Comparison of ENCODE assay signal across 23 cellular contexts in genomic region chr7:95736635-95737034, GRCh38. TPM values are rescaled to one million over a fixed set of nuclear protein-coding genes. Genes with fewer than 3 reads are reported as not detected.
DNase-seq lines count a peak whose midpoint lies in the region; ATAC-seq and TF ChIP-seq lines count a peak whose summit lies in the region.
"Had no signal": no experiment of that assay in that cellular context is flagged by ENCODE, and none has a peak within 500 bp of the region (broad histone marks: within the 10 kb centered on the region; RNA-seq: fewer than 3 reads in every experiment).

No MANE protein-coding gene starts in this region.

- H2BK5ac ChIP-seq in neuronal stem cell (ENCODE audit: low read length): no peak overlapping the region

- no peak overlapping the region for H3K4ac ChIP-seq in neuronal stem cell (ENCODE audit: low read length)

- no peak overlapping the region for H4K8ac ChIP-seq in neuronal stem cell (ENCODE audit: low read depth, low read length)

- H3K9me3 ChIP-seq in heart right ventricle (no peaks in the 10 kb centered on the region), neuronal stem cell (replicated peaks in 1 of 2; ENCODE audit: control insufficient read depth in 2 of 2, insufficient read depth in 1 of 2, low read depth in 1 of 2, low read length in 2 of 2) (no peaks in the 10 kb centered on the region)
- H3K9me3 ChIP-seq: A549; BE2C; BLaER1 treated with 17β-estradiol and CSF1 and Interleukin-3, amounts not matched to agents 10 nM and 100 nM; HAP-1 had no signal

- H3K23ac ChIP-seq in neuronal stem cell (ENCODE audit: low read depth, low read length, poor library complexity): no peak overlapping the region

- H3K27me3 ChIP-seq in heart right ventricle: peaks cover 0 to 14% (median 0%) of the 10 kb centered on the region in 7 donors
- peaks cover 0 to 9% (median 0%) of the 10 kb centered on the region in 3 experiments for H3K27me3 ChIP-seq in neuronal stem cell (ENCODE audit: control insufficient read depth in 3 of 3, insufficient read depth in 3 of 3, low read depth in 1 of 3, low read length in 3 of 3)
- H3K27me3 ChIP-seq: BE2C; BLaER1 treated with 17β-estradiol and CSF1 and Interleukin-3, amounts not matched to agents 10 nM and 100 nM had no signal

- no peak overlapping the region for H3K18ac ChIP-seq in neuronal stem cell (ENCODE audit: low read length)

- no peak overlapping the region for H3K9ac ChIP-seq in neuronal stem cell (ENCODE audit: low read depth, low read length, poor library complexity)
- H3K9ac ChIP-seq: BLaER1 treated with 17β-estradiol and CSF1 and Interleukin-3, amounts not matched to agents 10 nM and 100 nM had no signal

- no peak overlapping the region for H2AFZ ChIP-seq in neuronal stem cell (ENCODE audit: low read length)

- H3K4me3 ChIP-seq in heart right ventricle (no peak overlapping the region), neuronal stem cell (ENCODE audit: low read length in 2 of 2) (no peak overlapping the region)
- H3K4me3 ChIP-seq: A549; BLaER1 treated with 17β-estradiol and CSF1 and Interleukin-3, amounts not matched to agents 10 nM and 100 nM; HAP-1 had no signal

- no peak overlapping the region for H2AK5ac ChIP-seq in neuronal stem cell (ENCODE audit: low read depth, low read length)

- WGBS in heart right ventricle, 2 donors: 36 to 42% methylated on average over 3 of the region's 3 CpGs
- no CpG with 5 or more reads among the region's 3 CpGs for WGBS in neuronal stem cell (ENCODE audit: extremely low coverage in 2 of 2, insufficient read length in 2 of 2, insufficient replicate concordance in 1 of 2), 2 donors

- no peaks in the 10 kb centered on the region for H3K79me1 ChIP-seq in neuronal stem cell (ENCODE audit: low read depth, low read length)

- no peaks in the 10 kb centered on the region for H3K36me3 ChIP-seq in heart right ventricle
- H3K36me3 ChIP-seq in neuronal stem cell (replicated peaks in 1 of 2; ENCODE audit: control insufficient read depth in 2 of 2, insufficient read depth in 2 of 2, low read length in 2 of 2): no peaks in the 10 kb centered on the region
- H3K36me3 ChIP-seq: BE2C; BLaER1 treated with 17β-estradiol and CSF1 and Interleukin-3, amounts not matched to agents 10 nM and 100 nM; HAP-1 had no signal

- H3K27ac ChIP-seq in heart right ventricle (no peak overlapping the region), neuronal stem cell (replicated peaks; ENCODE audit: low read length) (no peak overlapping the region)
- H3K27ac ChIP-seq: A549; BLaER1 treated with 17β-estradiol and CSF1 and Interleukin-3, amounts not matched to agents 10 nM and 100 nM had no signal

- no peak overlapping the region for H3K4me2 ChIP-seq in neuronal stem cell (ENCODE audit: insufficient read depth, low read length, poor library complexity, severe bottlenecking)
- H3K4me2 ChIP-seq: A549; BLaER1 treated with 17β-estradiol and CSF1 and Interleukin-3, amounts not matched to agents 10 nM and 100 nM had no signal

- no peak overlapping the region for H2BK15ac ChIP-seq in neuronal stem cell (ENCODE audit: low read length)

- peak; percentile 86 for ATAC-seq in Right ventricle myocardium inferior
- peak; percentile 20 to 91 (median 70) for ATAC-seq in heart right ventricle
- ATAC-seq in left ventricle myocardium superior: peak; percentile 93
- no peak for ATAC-seq in GM19467 (IDR thresholded peaks at IDR 0.05; ENCODE audit: unreplicated experiment)

- H2BK12ac ChIP-seq in neuronal stem cell (ENCODE audit: low read length): no peak overlapping the region

- peak overlapping the region; percentile 51 for H2BK120ac ChIP-seq in neuronal stem cell (ENCODE audit: low read depth, low read length)

- no peak for DNase-seq in Right ventricle myocardium inferior (ENCODE audit: missing footprints)
- no peak for DNase-seq in cardiac septum (ENCODE audit: low spot score)
- DNase-seq in heart right ventricle: peak; percentile 18 to 24
- DNase-seq in left ventricle myocardium superior: peak; percentile 47
- no peak for DNase-seq in neuronal stem cell (ENCODE audit: low spot score)
- no peak for DNase-seq in COR-L47 (lab: John Stamatoyannopoulos, UW)
- no peak for DNase-seq in activated CD4-positive, alpha-beta T cell treated with anti-CD3 and anti-CD28 coated beads for 48 hours
- DNase-seq: 8988T; ACHN; AML-193; BE2C; Calu3; CD4-positive, alpha-beta T cell; CD8-positive, alpha-beta memory T cell; DMS79 treated with DMSO at 0.1 percent for 48 hours; GF-D8; GOT3 had no signal

- intact Hi-C loops in Right ventricle myocardium inferior (cut with DNase I) (no loop called here), cardiac septum (cut with DNase I) (no loop called here), heart right ventricle (cut with DNase I) (no loop called here), left ventricle myocardium superior (cut with micrococcal nuclease) (no loop called here)

- TF ChIP-seq CTCF in heart right ventricle (IDR thresholded peaks at IDR 0.05): no peak

- no peak overlapping the region for H3K14ac ChIP-seq in neuronal stem cell (ENCODE audit: low read length)

- H3K4me1 ChIP-seq in heart right ventricle (no peaks in the 10 kb centered on the region), neuronal stem cell (ENCODE audit: control insufficient read depth in 2 of 2, insufficient read depth in 1 of 2, low read depth in 1 of 2, low read length in 2 of 2) (no peaks in the 10 kb centered on the region)
- H3K4me1 ChIP-seq: A549; BE2C; BLaER1 treated with 17β-estradiol and CSF1 and Interleukin-3, amounts not matched to agents 10 nM and 100 nM; HAP-1 had no signal

- no peak overlapping the region for H4K91ac ChIP-seq in neuronal stem cell (ENCODE audit: low read depth, low read length, poor library complexity)

RNA-seq across cellular contexts. Expression of gene DYNC1I1, which starts 35.7 kb away (rescaled TPM):
- 30.7 TPM for total RNA-seq in Right ventricle myocardium inferior
- 24.3 TPM for total RNA-seq in cardiac septum
- 10 to 100 TPM; 18.8 to 43.4 (median 37.6) TPM for total RNA-seq in heart right ventricle
- polyA plus RNA-seq in heart right ventricle: 1 to 10 TPM; 6.4 to 7.4 TPM
- total RNA-seq in left ventricle myocardium superior: 39.0 TPM
- 0.33 TPM for polyA plus RNA-seq in neuronal stem cell (2013, experiment 1 of 2)
- polyA plus RNA-seq in neuronal stem cell (2013, experiment 2 of 2): 0.30 TPM
- total RNA-seq: CD8-positive, alpha-beta memory T cell; G401 had no signal
- polyA plus RNA-seq: CD14-positive monocyte; CD8-positive, alpha-beta memory T cell had no signal

Comparison
In these comparisons a context has a peak if more than half of its experiments do, and no peak if none do; other contexts are left out.
1. DNase-seq: peak in heart right ventricle (2 of 2) and left ventricle myocardium superior (single experiment); none in Right ventricle myocardium inferior (single experiment), cardiac septum (single experiment), neuronal stem cell (single experiment), COR-L47 (single experiment) and activated CD4-positive, alpha-beta T cell treated with anti-CD3 and anti-CD28 coated beads for 48 hours (single experiment).